ENCODE assay signal across 8 cellular contexts in genomic region chr1:6025269-6026094, GRCh38. TPM values are rescaled to one million over a fixed set of nuclear protein-coding genes. Genes with fewer than 3 reads are reported as not detected.
A peak's percentile ranks its signal among the peaks of the same experiment; 100 is the strongest.
DNase-seq lines count a peak whose midpoint lies in the region; ATAC-seq, FAIRE-seq and TF ChIP-seq lines count a peak whose summit lies in the region.

No MANE protein-coding gene starts in this region.

- no peaks in the 10 kb centered on the region for H3K27me3 Mint-ChIP-seq in dendritic cell treated with granulocyte-macrophage colony-stimulating factor and Interleukin-4, amounts not matched to agents 40 ng/mL and 50 ng/mL, for 4 days
- H3K27me3 Mint-ChIP-seq in glutamatergic neuron (ENCODE audit: unreplicated experiment) = peaks cover 3% of the 10 kb centered on the region

- H3K4me2 ChIP-seq in DOHH2 (ENCODE audit: low read length) = peak overlapping the region; percentile 62

- H3K27me3 ChIP-seq in DOHH2 (ENCODE audit: control insufficient read depth, low read length) (peaks cover 32% of the 10 kb centered on the region), sigmoid colon (peaks cover 0 to 19% (median 2%) of the 10 kb centered on the region in 3 donors), body of pancreas (no peaks in the 10 kb centered on the region)

- peaks cover 62% of the 10 kb centered on the region for H3K4me1 Mint-ChIP-seq in dendritic cell treated with granulocyte-macrophage colony-stimulating factor and Interleukin-4, amounts not matched to agents 40 ng/mL and 50 ng/mL, for 4 days (ENCODE audit: low read depth)
- H3K4me1 Mint-ChIP-seq in glutamatergic neuron (ENCODE audit: low read depth, unreplicated experiment) = peaks cover 7% of the 10 kb centered on the region

- DNase-seq in MV-4-11 (lab: John Stamatoyannopoulos, UW) (peak; percentile 12), retinal pigment epithelial cell (ENCODE audit: low read depth) (peak; percentile 79), frontal cortex (ENCODE audit: low spot score in 2 of 2) (no peak), glutamatergic neuron (no peak), sigmoid colon (no peak), body of pancreas (no peak)

- H3K4me3 ChIP-seq in DOHH2 (ENCODE audit: low read length) (peak overlapping the region; percentile 66), retinal pigment epithelial cell (ENCODE audit: low read length) (peak overlapping the region; percentile 44), sigmoid colon (peak overlapping the region in 1 of 4 donors; percentile 34), body of pancreas (no peak overlapping the region)

- no peak for TF ChIP-seq EP300 in sigmoid colon (IDR thresholded peaks at IDR 0.05)

- no peaks in the 10 kb centered on the region for H3K79me2 ChIP-seq in DOHH2 (ENCODE audit: control insufficient read depth, low read length)

- H3K4me1 ChIP-seq in DOHH2 (ENCODE audit: control insufficient read depth, low read length) = peaks cover 37% of the 10 kb centered on the region
- no peaks in the 10 kb centered on the region for H3K4me1 ChIP-seq in sigmoid colon
- peaks cover 4% of the 10 kb centered on the region for H3K4me1 ChIP-seq in body of pancreas

- no peak for FAIRE-seq in frontal cortex (lab: Jason Lieb, UNC)

- H3K36me3 ChIP-seq in DOHH2 (ENCODE audit: control insufficient read depth, low read length) (no peaks in the 10 kb centered on the region), sigmoid colon (no peaks in the 10 kb centered on the region), body of pancreas (replicated peaks in 1 of 2; ENCODE audit: insufficient read depth in 1 of 2, low read depth in 2 of 2) (no peaks in the 10 kb centered on the region)

- no peaks in the 10 kb centered on the region for H3K9me3 Mint-ChIP-seq in dendritic cell treated with granulocyte-macrophage colony-stimulating factor and Interleukin-4, amounts not matched to agents 40 ng/mL and 50 ng/mL, for 4 days
- H3K9me3 Mint-ChIP-seq in glutamatergic neuron (ENCODE audit: unreplicated experiment) = no peaks in the 10 kb centered on the region

- H3K4me3 Mint-ChIP-seq in dendritic cell treated with granulocyte-macrophage colony-stimulating factor and Interleukin-4, amounts not matched to agents 40 ng/mL and 50 ng/mL, for 4 days = peak overlapping the region; percentile 98
- H3K4me3 Mint-ChIP-seq in glutamatergic neuron (ENCODE audit: unreplicated experiment) = no peak overlapping the region

- no peak for TF ChIP-seq POLR2A in sigmoid colon (IDR thresholded peaks at IDR 0.05)
- no peak for TF ChIP-seq POLR2A in body of pancreas (IDR thresholded peaks at IDR 0.05)

- H3F3A ChIP-seq in DOHH2 (ENCODE audit: control insufficient read depth, insufficient read depth) = no peaks in the 10 kb centered on the region

- WGBS in sigmoid colon, 2 donors = 12 to 57% methylated on average over 29 of the region's 29 CpGs
- 39 to 63% methylated on average over 3 to 26 of the region's 29 CpGs for WGBS in body of pancreas, 2 donors

- no peak overlapping the region for H3K27ac ChIP-seq in DOHH2 (ENCODE audit: low read depth, low read length)
- peak overlapping the region in 1 of 4 donors; percentile 28 for H3K27ac ChIP-seq in sigmoid colon
- H3K27ac ChIP-seq in body of pancreas = peak overlapping the region in 2 of 4 donors; percentile 1 to 30

- TF ChIP-seq CTCF in DOHH2 (IDR thresholded peaks at IDR 0.05; ENCODE audit: low read depth, low read length, poor library complexity, severe bottlenecking) (no peak), retinal pigment epithelial cell (conservative IDR thresholded peaks at IDR 0.05; ENCODE audit: low read depth, low read length) (no peak), glutamatergic neuron (IDR thresholded peaks at IDR 0.05; ENCODE audit: partially characterized antibody, unreplicated experiment) (no peak), sigmoid colon (IDR thresholded peaks at IDR 0.05) (no peak), body of pancreas (IDR thresholded peaks at IDR 0.05) (no peak)

- no peaks in the 10 kb centered on the region for H3K9me2 ChIP-seq in DOHH2 (replicated peaks; ENCODE audit: control insufficient read depth, low read length)

- intact Hi-C loops in dendritic cell treated with granulocyte-macrophage colony-stimulating factor and Interleukin-4, amounts not matched to agents 40 ng/mL and 50 ng/mL, for 4 days (cut with micrococcal nuclease) = no loop called here
- intact Hi-C loops in sigmoid colon (cut with DNase I) (no loop called here), body of pancreas (cut with DNase I) (no loop called here)

- ATAC-seq in body of pancreas = no peak

- no peaks in the 10 kb centered on the region for H3K9me3 ChIP-seq in DOHH2 (ENCODE audit: control insufficient read depth, insufficient read depth, low read length)
- no peaks in the 10 kb centered on the region for H3K9me3 ChIP-seq in sigmoid colon
- no peaks in the 10 kb centered on the region for H3K9me3 ChIP-seq in body of pancreas

- H3K27ac Mint-ChIP-seq in dendritic cell treated with granulocyte-macrophage colony-stimulating factor and Interleukin-4, amounts not matched to agents 40 ng/mL and 50 ng/mL, for 4 days = peak overlapping the region; percentile 92
- no peak overlapping the region for H3K27ac Mint-ChIP-seq in glutamatergic neuron (ENCODE audit: unreplicated experiment)

- peaks cover 41% of the 10 kb centered on the region for H3K36me3 Mint-ChIP-seq in dendritic cell treated with granulocyte-macrophage colony-stimulating factor and Interleukin-4, amounts not matched to agents 40 ng/mL and 50 ng/mL, for 4 days (ENCODE audit: low read depth)
- no peaks in the 10 kb centered on the region for H3K36me3 Mint-ChIP-seq in glutamatergic neuron (ENCODE audit: unreplicated experiment)

- peaks cover 5% of the 10 kb centered on the region for H4K20me1 ChIP-seq in DOHH2 (ENCODE audit: control insufficient read depth, insufficient read depth, low read depth, low read length)

RNA-seq across cellular contexts. Expression of gene KCNAB2, which starts 20.2 kb away (rescaled TPM):
- total RNA-seq in frontal cortex (4.5 TPM), glutamatergic neuron (ENCODE audit: unreplicated experiment) (20.4 TPM), sigmoid colon (1 to 10 TPM; 6.8 to 9.0 (median 7.7) TPM), body of pancreas (1 to 10 TPM; 4.6 to 7.0 TPM)
- 10 to 100 TPM in 1 of 3 donors, 1 to 10 TPM in 2; 3.0 to 23.5 (median 4.9) TPM for polyA plus RNA-seq in sigmoid colon

RNA-seq across cellular contexts. Expression of gene NPHP4, which starts 33.3 kb away (rescaled TPM):
- total RNA-seq in frontal cortex (8.2 TPM), glutamatergic neuron (ENCODE audit: unreplicated experiment) (28.4 TPM), sigmoid colon (10 to 100 TPM in 2 of 4 donors, 1 to 10 TPM in 2; 4.9 to 12.2 (median 8.8) TPM), body of pancreas (10 to 100 TPM; 10.4 to 48.5 TPM)
- 1 to 10 TPM in 2 of 3 donors, under 1 TPM in 1; 0.60 to 6.3 (median 1.2) TPM for polyA plus RNA-seq in sigmoid colon

Comparison
In these comparisons a context has a peak if more than half of its experiments do, and no peak if none do; other contexts are left out.
1. H3K4me3 ChIP-seq: peak in DOHH2 (single experiment) and retinal pigment epithelial cell (single experiment); none in body of pancreas (0 of 2).
2. DNase-seq: peak in MV-4-11 (single experiment) and retinal pigment epithelial cell (single experiment); none in frontal cortex (0 of 2), glutamatergic neuron (single experiment), sigmoid colon (single experiment) and body of pancreas (0 of 4).